Comparison of ENCODE assay signal across 22 cellular contexts in genomic region chr1:224298344-224299330, GRCh38.
"Had no signal": no experiment of that assay in that cellular context is flagged by ENCODE, and none has a peak within 500 bp of the region (broad histone marks: within the 10 kb centered on the region; RNA-seq: fewer than 3 reads in every experiment).

No MANE protein-coding gene starts in this region.

- H3K27ac Mint-ChIP-seq: activated B cell treated with CpG ODN at 0.5 μM for 24 hours; activated CD4-positive, alpha-beta memory T cell treated with anti-CD3 and anti-CD28 coated beads for 36 hours; activated CD4-positive, alpha-beta T cell treated with anti-CD3 and anti-CD28 coated beads, Interleukin-2, amount 10 ng/mL, durations not matched to agents 24 days and 14 days; activated naive CD8-positive, alpha-beta T cell treated with anti-CD3 and anti-CD28 coated beads, Interleukin-2, amount 10 ng/mL, durations not matched to agents 7 days and 5 days; T-helper 17 cell had no signal

- H3K4me3 Mint-ChIP-seq: activated B cell treated with CpG ODN at 0.5 μM for 24 hours; activated CD4-positive, alpha-beta memory T cell treated with anti-CD3 and anti-CD28 coated beads for 36 hours; activated CD4-positive, alpha-beta T cell treated with anti-CD3 and anti-CD28 coated beads, Interleukin-2, amount 10 ng/mL, durations not matched to agents 24 days and 14 days; activated naive CD8-positive, alpha-beta T cell treated with anti-CD3 and anti-CD28 coated beads, Interleukin-2, amount 10 ng/mL, durations not matched to agents 7 days and 5 days; T-helper 17 cell had no signal

- DNase-seq: activated B cell treated with CpG ODN at 0.5 μM for 24 hours; activated CD4-positive, alpha-beta memory T cell treated with anti-CD3 and anti-CD28 coated beads for 36 hours; activated CD4-positive, alpha-beta T cell treated with anti-CD3 and anti-CD28 coated beads for 1 hour; activated CD4-positive, alpha-beta T cell treated with anti-CD3 and anti-CD28 coated beads, Interleukin-2, amount 10 ng/mL, durations not matched to agents 24 days and 14 days; activated naive CD4-positive, alpha-beta T cell treated with anti-CD3 and anti-CD28 coated beads, Interleukin-2, amount 50 U/mL, for 16 hours; activated naive CD8-positive, alpha-beta T cell treated with anti-CD3 and anti-CD28 coated beads, Interleukin-2, amount 10 ng/mL, durations not matched to agents 7 days and 5 days; activated T-cell treated with anti-CD3 and anti-CD28 coated beads for 4 hours; adrenal gland; aorta; central memory CD4-positive, alpha-beta T cell; MM.1S; NCI-H1105; NCI-H1436; NCI-H1694 treated with DMSO at 0.1 percent for 48 hours; NCI-H2029 treated with DMSO at 0.1 percent for 48 hours; NCI-H446; NCI-H524; PC-9; SIG-M5; T-helper 17 cell; T-helper 9 cell had no signal

- H3K4me1 ChIP-seq: adrenal gland had no signal

- H3K9me3 ChIP-seq: adrenal gland had no signal

- H3K4me3 ChIP-seq: adrenal gland, PC-9 had no signal

- ATAC-seq: T-helper 17 cell had no signal

- H3K27ac ChIP-seq: adrenal gland, PC-9 had no signal

- H3K4me2 ChIP-seq: PC-9 had no signal

- H3K4me1 Mint-ChIP-seq: activated CD4-positive, alpha-beta T cell treated with anti-CD3 and anti-CD28 coated beads, Interleukin-2, amount 10 ng/mL, durations not matched to agents 24 days and 14 days; activated naive CD8-positive, alpha-beta T cell treated with anti-CD3 and anti-CD28 coated beads, Interleukin-2, amount 10 ng/mL, durations not matched to agents 7 days and 5 days had no signal

- H3K27me3 ChIP-seq: adrenal gland had no signal

- H2AFZ ChIP-seq: PC-9 had no signal

- FAIRE-seq: bronchial epithelial cell had no signal

- H3K27me3 Mint-ChIP-seq: activated B cell treated with CpG ODN at 0.5 μM for 24 hours; activated CD4-positive, alpha-beta memory T cell treated with anti-CD3 and anti-CD28 coated beads for 36 hours; activated CD4-positive, alpha-beta T cell treated with anti-CD3 and anti-CD28 coated beads, Interleukin-2, amount 10 ng/mL, durations not matched to agents 24 days and 14 days; activated naive CD8-positive, alpha-beta T cell treated with anti-CD3 and anti-CD28 coated beads, Interleukin-2, amount 10 ng/mL, durations not matched to agents 7 days and 5 days; T-helper 17 cell had no signal

- H3K9me3 Mint-ChIP-seq: activated B cell treated with CpG ODN at 0.5 μM for 24 hours; activated CD4-positive, alpha-beta memory T cell treated with anti-CD3 and anti-CD28 coated beads for 36 hours; activated CD4-positive, alpha-beta T cell treated with anti-CD3 and anti-CD28 coated beads, Interleukin-2, amount 10 ng/mL, durations not matched to agents 24 days and 14 days; activated naive CD8-positive, alpha-beta T cell treated with anti-CD3 and anti-CD28 coated beads, Interleukin-2, amount 10 ng/mL, durations not matched to agents 7 days and 5 days had no signal
